In the genomic region with DNA sequence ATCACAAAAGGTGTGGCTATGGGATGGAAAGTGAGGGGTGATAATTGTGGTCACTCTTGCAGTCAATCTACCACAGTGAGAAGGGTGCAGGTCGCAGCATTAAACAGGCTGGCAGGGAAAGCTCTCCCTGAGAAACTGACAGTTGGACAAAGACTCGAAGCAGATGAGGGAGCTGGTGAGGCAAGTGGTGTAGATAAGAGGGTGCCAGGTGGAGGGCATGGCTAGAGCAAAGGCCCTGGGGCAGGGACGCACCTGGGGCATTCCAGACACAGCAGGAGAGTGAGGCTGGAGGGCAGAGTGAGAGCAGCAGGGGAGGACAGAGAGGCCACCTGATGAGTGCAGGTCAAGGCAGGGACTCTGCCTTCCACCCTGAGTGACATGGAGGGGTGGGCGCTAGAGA, we compare ENCODE assay signal across 28 cellular contexts.
DNase-seq lines count a peak whose midpoint lies in the region; ATAC-seq, FAIRE-seq and TF ChIP-seq lines count a peak whose summit lies in the region.
"Had no signal": no experiment of that assay in that cellular context is flagged by ENCODE, and none has a peak within 500 bp of the region (broad histone marks: within the 10 kb centered on the region; RNA-seq: fewer than 3 reads in every experiment).

No MANE protein-coding gene starts in this region.

- no peak overlapping the region for H2BK20ac ChIP-seq in H1 (ENCODE audit: low read length)

- TF ChIP-seq CTCF in HEK293 (tag by site-specific recombination; IDR thresholded peaks at IDR 0.05) = no peak
- TF ChIP-seq CTCF in H1 (IDR thresholded peaks at IDR 0.05; ENCODE audit: control extremely low read depth in 1 of 3, insufficient read depth in 1 of 3, low read depth in 1 of 3, low read length in 3 of 3) = no peak
- TF ChIP-seq CTCF in osteocyte (IDR thresholded peaks at IDR 0.05) = no peak
- TF ChIP-seq CTCF in lower lobe of right lung (IDR thresholded peaks at IDR 0.05) = no peak
- TF ChIP-seq CTCF in uterus (IDR thresholded peaks at IDR 0.05) = no peak

- 95% methylated on average over 4 of the region's 4 CpGs; no CpG with 5 or more reads in 1 of the 2 experiments for WGBS in H1 (ENCODE audit: extremely low coverage in 1 of 2, insufficient coverage in 1 of 2, insufficient read length in 1 of 2, insufficient replicate concordance in 2 of 2, low coverage in 1 of 2, low lambda C conversion rate in 2 of 2, missing lambda C conversion rate in 1 of 2), 2 experiments

- no peak overlapping the region for H2AFZ ChIP-seq in H1 (ENCODE audit: low read length)

- H3K27ac Mint-ChIP-seq in osteocyte (ENCODE audit: unreplicated experiment) = no peak overlapping the region
- H3K27ac Mint-ChIP-seq: CD4-positive, alpha-beta memory T cell had no signal

- H3K9me3 Mint-ChIP-seq in osteocyte (ENCODE audit: unreplicated experiment) = no peaks in the 10 kb centered on the region
- H3K9me3 Mint-ChIP-seq: CD8-positive, alpha-beta memory T cell had no signal

- H2BK5ac ChIP-seq in H1 (ENCODE audit: low read depth, low read length) = no peak overlapping the region

- H3K4me1 ChIP-seq in HEK293 (ENCODE audit: control insufficient read depth, insufficient read depth, low read length) (no peaks in the 10 kb centered on the region), H1 (replicated peaks in 1 of 4; ENCODE audit: control insufficient read depth in 3 of 4, insufficient read depth in 4 of 4, low read length in 3 of 4) (no peaks in the 10 kb centered on the region; a peak in 1 of 7 replicates), lower lobe of right lung (peaks cover 3% of the 10 kb centered on the region), uterus (no peaks in the 10 kb centered on the region)
- H3K4me1 ChIP-seq: BE2C had no signal

- H3K56ac ChIP-seq in H1 (replicated peaks; ENCODE audit: insufficient read length, low read depth, low read length) = no peak overlapping the region

- no peak overlapping the region for H3K4me3 ChIP-seq in HEK293 (ENCODE audit: low read depth, low read length)
- no peak overlapping the region for H3K4me3 ChIP-seq in H1 (ENCODE audit: extremely low read depth in 1 of 4, insufficient read depth in 2 of 4, low read depth in 3 of 4, low read length in 4 of 4)
- no peak overlapping the region for H3K4me3 ChIP-seq in lower lobe of right lung
- H3K4me3 ChIP-seq in uterus = no peak overlapping the region
- H3K4me3 ChIP-seq: BLaER1 had no signal

- FAIRE-seq in H1 (lab: Jason Lieb, UNC) = no peak
- FAIRE-seq: A204.1, G401.6, GM12891, GM19239 had no signal

- H3K4ac ChIP-seq in H1 (replicated peaks; ENCODE audit: insufficient read length, low read depth, low read length) = no peak overlapping the region

- H3K4me3 Mint-ChIP-seq in osteocyte (ENCODE audit: unreplicated experiment) = no peak overlapping the region
- H3K4me3 Mint-ChIP-seq: CD14-positive monocyte; CD4-positive, alpha-beta memory T cell; CD4-positive, CD25-positive, alpha-beta regulatory T cell; CD8-positive, alpha-beta memory T cell had no signal

- no peak for TF ChIP-seq EP300 in H1 (IDR thresholded peaks at IDR 0.05; ENCODE audit: borderline replicate concordance in 1 of 2, low read depth in 2 of 2, low read length in 2 of 2)

- TF ChIP-seq POLR2A in H1 (IDR thresholded peaks at IDR 0.05; ENCODE audit: control extremely low read depth in 1 of 2, low read depth in 2 of 2, low read length in 2 of 2) (no peak), uterus (IDR thresholded peaks at IDR 0.05) (no peak)

- H3K27me3 ChIP-seq in H1 (replicated peaks in 1 of 4; ENCODE audit: control insufficient read depth in 3 of 4, extremely low read depth in 1 of 4, insufficient read depth in 3 of 4, low read length in 3 of 4) = no peaks in the 10 kb centered on the region
- peaks cover 11% of the 10 kb centered on the region for H3K27me3 ChIP-seq in lower lobe of right lung (ENCODE audit: low read depth)
- no peaks in the 10 kb centered on the region for H3K27me3 ChIP-seq in uterus
- H3K27me3 ChIP-seq: BE2C, BLaER1 had no signal

- H3K79me1 ChIP-seq in H1 (ENCODE audit: low read depth, low read length) = no peaks in the 10 kb centered on the region

- no peak overlapping the region for H3K18ac ChIP-seq in H1 (ENCODE audit: extremely low read depth, low read length)

- no peak for ATAC-seq in lower lobe of right lung

- CTCF ChIA-PET in HEK293 (lab: Yijun Ruan, JAX) (interaction anchor here (1.0 to 2.0 kb wide), 4 partner anchors 136 to 1092 kb away, joined by 3 to 9 read pairs (median 6); no protein-coding TSS in a partner anchor), H1 (lab: Charles Lee; ENCODE audit: partially characterized antibody) (interaction anchor here (0.6 to 2.3 kb wide), 9 partner anchors 125 to 477 kb away, joined by 3 to 13 read pairs (median 4); no protein-coding TSS in a partner anchor)

- intact Hi-C loops in lower lobe of right lung (cut with DNase I) = loop anchor here (10.0 kb wide), 1 partner anchor 300 kb away; no protein-coding TSS in a partner anchor
- intact Hi-C loops in uterus (cut with DNase I; ENCODE audit: low total_unique reads) = loop anchor here (5.0 kb wide), 1 partner anchor 297 kb away; no protein-coding TSS in a partner anchor

- H3K23me2 ChIP-seq in H1 (ENCODE audit: low read depth, low read length) = no peaks in the 10 kb centered on the region; the same call in 1 of the 2 replicates

- H4K91ac ChIP-seq in H1 (replicated peaks; ENCODE audit: insufficient read length, low read length) = peak overlapping the region; percentile 37

- no peak overlapping the region for H3K4me2 ChIP-seq in H1 (ENCODE audit: insufficient read depth in 1 of 2, low read depth in 2 of 2, low read length in 2 of 2)
- H3K4me2 ChIP-seq: BLaER1 had no signal

- no peak for TF ChIP-seq RAD21 in H1 (IDR thresholded peaks at IDR 0.05 in 1 of 2, conservative IDR thresholded peaks at IDR 0.05 in 1 of 2; ENCODE audit: low read depth in 2 of 2, low read length in 2 of 2)

- no peaks in the 10 kb centered on the region for H3K36me3 Mint-ChIP-seq in osteocyte (ENCODE audit: unreplicated experiment)
- H3K36me3 Mint-ChIP-seq: CD14-positive monocyte; CD4-positive, alpha-beta memory T cell; CD4-positive, CD25-positive, alpha-beta regulatory T cell; CD8-positive, alpha-beta memory T cell had no signal

- H4K5ac ChIP-seq in H1 (ENCODE audit: insufficient read length, low read depth, low read length) = no peak overlapping the region

- no peak overlapping the region for H2BK15ac ChIP-seq in H1 (ENCODE audit: low read length)

- H3K9me3 ChIP-seq in HEK293 (ENCODE audit: control insufficient read depth, insufficient read depth, low read depth, low read length) (no peaks in the 10 kb centered on the region), H1 (ENCODE audit: insufficient read depth in 2 of 2, low read depth in 1 of 2, low read length in 1 of 2) (no peaks in the 10 kb centered on the region), lower lobe of right lung (no peaks in the 10 kb centered on the region), uterus (no peaks in the 10 kb centered on the region)
- H3K9me3 ChIP-seq: BE2C, BLaER1 had no signal

- H2AK5ac ChIP-seq in H1 (ENCODE audit: low read depth, low read length) = no peak overlapping the region

- no peaks in the 10 kb centered on the region for H3K4me1 Mint-ChIP-seq in osteocyte (ENCODE audit: unreplicated experiment)
- H3K4me1 Mint-ChIP-seq: CD14-positive monocyte; CD8-positive, alpha-beta memory T cell had no signal

- H3K36me3 ChIP-seq in HEK293 (ENCODE audit: control insufficient read depth in 2 of 2, insufficient read depth in 1 of 2, low read length in 2 of 2) (no peaks in the 10 kb centered on the region), H1 (ENCODE audit: control insufficient read depth in 2 of 4, insufficient read depth in 4 of 4, low read length in 3 of 4) (no peaks in the 10 kb centered on the region), lower lobe of right lung (no peaks in the 10 kb centered on the region), uterus (no peaks in the 10 kb centered on the region)
- H3K36me3 ChIP-seq: BE2C, BLaER1 had no signal

- POLR2A ChIA-PET in HEK293 (lab: Yijun Ruan, JAX) (no interaction called here), H1 (lab: Charles Lee; ENCODE audit: partially characterized antibody) (no interaction called here)

- H3K23ac ChIP-seq in H1 (ENCODE audit: insufficient read length) = no peak overlapping the region

- H3K9ac ChIP-seq in H1 (replicated peaks in 1 of 4; ENCODE audit: extremely low read depth in 1 of 4, low read depth in 3 of 4, low read length in 3 of 4) = no peak overlapping the region
- H3K9ac ChIP-seq: BLaER1 had no signal

- no peaks in the 10 kb centered on the region for H4K20me1 ChIP-seq in H1 (replicated peaks in 1 of 2; ENCODE audit: control insufficient read depth in 1 of 2, insufficient read depth in 2 of 2, low read length in 2 of 2)
- H4K20me1 ChIP-seq: BLaER1 had no signal

- no peak overlapping the region for H3K14ac ChIP-seq in H1 (ENCODE audit: insufficient read length)

- no peaks in the 10 kb centered on the region for H3K79me2 ChIP-seq in H1 (ENCODE audit: control insufficient read depth in 1 of 2, insufficient read depth in 2 of 2, low read length in 2 of 2)

- no peak overlapping the region for H3K27ac ChIP-seq in HEK293 (ENCODE audit: extremely low read depth, low read depth, low read length)
- H3K27ac ChIP-seq in H1 (ENCODE audit: low read depth, low read length) = no peak overlapping the region
- no peak overlapping the region for H3K27ac ChIP-seq in lower lobe of right lung
- H3K27ac ChIP-seq in uterus = no peak overlapping the region
- H3K27ac ChIP-seq: BLaER1 had no signal

- DNase-seq in ELF-1 (ENCODE audit: low read depth, low spot score) (peak; percentile 2), H1 (ENCODE audit: low read depth in 1 of 2, low spot score in 2 of 2) (no peak), osteocyte (ENCODE audit: extremely low spot score, unreplicated experiment) (peak; percentile 62), lower lobe of right lung (no peak), NCI-H2029 (lab: John Stamatoyannopoulos, UW) (no peak), uterus (no peak)
- DNase-seq: 8988T; ACHN; BE2C; C1 segment of cervical spinal cord; CD4-positive, alpha-beta memory T cell; CD4-positive, CD25-positive, alpha-beta regulatory T cell; CD8-positive, alpha-beta memory T cell; COR-L47; DMS 273 treated with DMSO at 0.1 percent for 48 hours; DMS153; DMS53; DMS79; DND-41; EL; GF-D8 had no signal

- H2BK12ac ChIP-seq in H1 (ENCODE audit: low read depth, low read length) = no peak overlapping the region

- no peaks in the 10 kb centered on the region for H3K27me3 Mint-ChIP-seq in osteocyte (ENCODE audit: unreplicated experiment)

- no peak overlapping the region for H4K8ac ChIP-seq in H1 (ENCODE audit: extremely low read depth, insufficient read depth, low read length)

- no peak overlapping the region for H2BK120ac ChIP-seq in H1 (replicated peaks; ENCODE audit: low read depth, low read length)

TF ChIP-seq in HEK293, 187 proteins besides CTCF, POLR2A, EP300 and RAD21 (continues in another document):
- TF ChIP-seq WT1 (tag by site-specific recombination; IDR thresholded peaks at IDR 0.05) = no peak
- no peak for TF ChIP-seq ZNF585B (tag by site-specific recombination; IDR thresholded peaks at IDR 0.05)
- 0 out of 2 replicates have a peak, but pooled peaks have one; percentile 21 for TF ChIP-seq ZIC2 (tag by site-specific recombination; IDR thresholded peaks at IDR 0.05)

TF ChIP-seq in H1, 55 proteins besides CTCF, POLR2A, EP300 and RAD21 (continues in another document):
- TF ChIP-seq FOSL1 (IDR thresholded peaks at IDR 0.05; ENCODE audit: insufficient read depth, low read depth, low read length) = no peak
- no peak for TF ChIP-seq KDM4A (IDR thresholded peaks at IDR 0.05; ENCODE audit: low read depth, low read length, severe bottlenecking)
- TF ChIP-seq CREB1 (IDR thresholded peaks at IDR 0.05) = no peak

Comparison
In these comparisons a context has a peak if more than half of its experiments do, and no peak if none do; other contexts are left out.
1. DNase-seq: peak in ELF-1 (single experiment) and osteocyte (single experiment); none in H1 (0 of 2), lower lobe of right lung (single experiment), NCI-H2029 (single experiment) and uterus (0 of 2).